26 cellular contexts compared by ENCODE assay signal in genomic region chr11:42870480-42870879, GRCh38.
"Had no signal": no experiment of that assay in that cellular context is flagged by ENCODE, and none has a peak within 500 bp of the region (broad histone marks: within the 10 kb centered on the region; RNA-seq: fewer than 3 reads in every experiment).

No MANE protein-coding gene starts in this region.

- H2AFZ ChIP-seq: neural progenitor cell, parathyroid adenoma had no signal

- H3K4me1 ChIP-seq: parathyroid adenoma, psoas muscle, right lobe of liver, sigmoid colon, testis, tibial artery, transverse colon, upper lobe of right lung, uterus had no signal

- ATAC-seq: natural killer cell; psoas muscle; right cardiac atrium; right lobe of liver; stimulated activated memory B cell treated with anti-CD40 and anti-IgM and Interleukin-4, amounts not matched to agents 10 μg/mL and 1 μg/mL and 100 μg/mL, for 72 hours; stimulated activated naive CD8-positive, alpha-beta T cell treated with anti-CD3 and anti-CD28 coated beads, Interleukin-15, amount 100 ng/mL, for 72 hours; stimulated activated naive CD8-positive, alpha-beta T cell treated with anti-CD3 and anti-CD28 coated beads, Interleukin-15, Interleukin-2, amounts not matched to agents 100 U/mL and 50 U/mL, for 24 hours; upper lobe of right lung had no signal

- H3K4me3 ChIP-seq: neural progenitor cell, ovary, psoas muscle, right lobe of liver, sigmoid colon, suprapubic skin, testis, tibial artery, transverse colon, upper lobe of right lung, uterus had no signal

- H3K27me3 ChIP-seq: neural progenitor cell, ovary, right lobe of liver, sigmoid colon, suprapubic skin, testis, tibial artery, transverse colon, upper lobe of right lung, uterus had no signal

- H3K79me2 ChIP-seq: parathyroid adenoma had no signal

- H3K9ac ChIP-seq: neural progenitor cell, parathyroid adenoma had no signal

- H3K27ac ChIP-seq: neural progenitor cell, ovary, parathyroid adenoma, psoas muscle, right lobe of liver, sigmoid colon, suprapubic skin, testis, tibial artery, transverse colon, upper lobe of right lung, uterus had no signal

- H3K36me3 ChIP-seq: neural progenitor cell, ovary, right lobe of liver, sigmoid colon, suprapubic skin, tibial artery, transverse colon, upper lobe of right lung, uterus had no signal

- DNase-seq: natural killer cell; occipital lobe; ovary; posterior cingulate gyrus; psoas muscle; right cardiac atrium; right lobe of liver; sigmoid colon; small intestine; stimulated activated CD4-positive, alpha-beta T cell treated with anti-CD3 and anti-CD28 coated beads, Interleukin-15, amount 100 ng/mL, for 24 hours; stimulated activated CD4-positive, alpha-beta T cell treated with anti-CD3 and anti-CD28 coated beads, Interleukin-2, amount 100 ng/mL, for 24 hours; stimulated activated CD4-positive, alpha-beta T cell treated with anti-CD3 and anti-CD28 coated beads, Interleukin-2, amount 100 ng/mL, for 48 hours; stimulated activated CD4-positive, alpha-beta T cell treated with anti-CD3 and anti-CD28 coated beads, Interleukin-4, amount 100 ng/mL, for 24 hours; stimulated activated naive CD4-positive, alpha-beta T cell; stimulated activated naive CD8-positive, alpha-beta T cell treated with anti-CD3 and anti-CD28 coated beads, Interleukin-15, amount 100 ng/mL, for 72 hours; stimulated activated naive CD8-positive, alpha-beta T cell treated with anti-CD3 and anti-CD28 coated beads, Interleukin-15, Interleukin-2, amounts not matched to agents 100 U/mL and 50 U/mL, for 24 hours; substantia nigra; testis; tibial artery; transverse colon; upper lobe of right lung; uterus had no signal

- H3K4me2 ChIP-seq: neural progenitor cell had no signal

- H3K9me3 ChIP-seq: ovary, psoas muscle, right lobe of liver, suprapubic skin, testis, tibial artery, transverse colon, upper lobe of right lung, uterus had no signal
